In the genomic region with DNA sequence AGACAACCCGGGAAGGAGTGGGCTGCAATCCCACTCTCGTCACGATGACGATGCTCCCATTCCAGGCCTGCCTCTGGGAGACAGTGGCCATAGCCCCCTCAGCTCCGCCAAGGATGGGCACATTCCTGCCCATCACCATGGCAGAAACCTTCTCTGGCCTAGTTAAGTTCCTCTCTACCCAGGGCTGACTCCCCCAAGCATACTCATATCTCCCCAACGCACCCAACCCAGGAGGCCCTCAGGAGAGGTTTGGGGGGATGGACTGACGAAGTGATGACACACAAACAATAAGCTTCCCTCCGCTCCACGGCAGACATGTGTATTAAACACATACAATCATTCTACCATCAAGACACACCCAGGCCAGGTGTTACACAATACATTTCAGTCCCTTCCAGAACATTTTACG, we compare ENCODE assay signal across 12 cellular contexts.
A peak's percentile ranks its signal among the peaks of the same experiment; 100 is the strongest.
DNase-seq lines count a peak whose midpoint lies in the region; ATAC-seq and TF ChIP-seq lines count a peak whose summit lies in the region.
"Had no signal": no experiment of that assay in that cellular context is flagged by ENCODE, and none has a peak within 500 bp of the region (broad histone marks: within the 10 kb centered on the region; RNA-seq: fewer than 3 reads in every experiment).

No MANE protein-coding gene starts in this region.

- in situ Hi-C loops in brain microvascular endothelial cell (cut with HindIII; ENCODE audit: low pct_ligation_motif_present, low sequenced_read_pairs) = no loop called here

- peaks cover 7% of the 10 kb centered on the region for H3K36me3 ChIP-seq in brain microvascular endothelial cell (replicated peaks)
- H3K36me3 ChIP-seq in iPS-20b (ENCODE audit: insufficient read depth, low read depth, low read length) = no peaks in the 10 kb centered on the region
- H3K36me3 ChIP-seq: neutrophil had no signal

- peak overlapping the region; percentile 11 for H3K27ac ChIP-seq in brain microvascular endothelial cell
- H3K27ac ChIP-seq in iPS-20b (ENCODE audit: low read length) = no peak overlapping the region
- peak overlapping the region in 15 of 21 experiments; percentile 4 to 78 (median 51) for H3K27ac ChIP-seq in skin epidermis
- H3K27ac ChIP-seq: neutrophil had no signal

- DNase-seq in HCEC 1CT (peak; percentile 55), brain microvascular endothelial cell (no peak), DMS53 (lab: John Stamatoyannopoulos, UW) (no peak)
- no peak for DNase-seq in activated CD4-positive, alpha-beta T cell treated with anti-CD3 and anti-CD28 coated beads for 1 hour
- no peak for DNase-seq in effector CD4-positive, alpha-beta T cell
- DNase-seq: activated CD8-positive, alpha-beta memory T cell treated with anti-CD3 and anti-CD28 coated beads for 24 hours; amygdala; COR-L47 had no signal

- H3K9me3 ChIP-seq in iPS-20b (ENCODE audit: insufficient read depth, low read depth, low read length) = no peaks in the 10 kb centered on the region
- H3K9me3 ChIP-seq: neutrophil had no signal

- H3K9ac ChIP-seq in iPS-20b (ENCODE audit: low read depth, low read length) = peak overlapping the region; percentile 26; the same call in 1 of the 2 replicates

- ATAC-seq in GM18517 (IDR thresholded peaks at IDR 0.05; ENCODE audit: unreplicated experiment) = no peak

- no peak overlapping the region for H3K4me3 ChIP-seq in brain microvascular endothelial cell (ENCODE audit: low read depth, low read length)
- no peak overlapping the region for H3K4me3 ChIP-seq in iPS-20b (ENCODE audit: low read length)
- H3K4me3 ChIP-seq in skin epidermis = no peak overlapping the region

- no peak for TF ChIP-seq CTCF in brain microvascular endothelial cell (IDR thresholded peaks at IDR 0.05; ENCODE audit: low read depth, low read length, missing control alignments)

- H3K27me3 ChIP-seq in brain microvascular endothelial cell (replicated peaks) (no peaks in the 10 kb centered on the region), iPS-20b (ENCODE audit: insufficient read depth, low read length) (no peaks in the 10 kb centered on the region)
- H3K27me3 ChIP-seq: neutrophil had no signal

- H3K4me1 ChIP-seq in iPS-20b (ENCODE audit: insufficient read depth, low read length) = peaks cover 27% of the 10 kb centered on the region
